ENCODE assay signal across 21 cellular contexts in the genomic region with DNA sequence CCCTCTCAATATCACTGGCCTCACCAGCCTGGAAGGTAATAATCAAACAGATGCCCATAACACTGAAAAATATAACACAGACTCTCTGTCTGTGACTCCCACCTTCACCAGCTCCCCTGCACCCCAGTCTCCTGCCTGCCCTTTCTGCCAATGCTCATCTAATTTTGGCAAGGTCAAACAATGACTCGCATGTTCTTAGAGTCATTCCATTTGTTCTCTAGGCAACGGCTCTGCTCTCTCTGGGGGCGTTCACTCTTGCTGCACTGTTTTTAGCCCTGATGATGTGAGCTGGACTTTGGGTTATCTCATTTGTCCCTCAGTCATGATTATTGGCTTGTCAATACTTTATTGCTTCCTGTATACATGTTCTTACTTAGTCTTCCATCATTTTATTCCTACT.
DNase-seq lines count a peak whose midpoint lies in the region; ATAC-seq, FAIRE-seq and TF ChIP-seq lines count a peak whose summit lies in the region.
"Had no signal": no experiment of that assay in that cellular context is flagged by ENCODE, and none has a peak within 500 bp of the region (broad histone marks: within the 10 kb centered on the region; RNA-seq: fewer than 3 reads in every experiment).

No MANE protein-coding gene starts in this region.

- H2BK20ac ChIP-seq in H1 (ENCODE audit: low read length), result no peak overlapping the region

- CTCF ChIA-PET in H1 (lab: Charles Lee; ENCODE audit: partially characterized antibody), result interaction anchor here (0.7 to 1.9 kb wide), 2 partner anchors 11 to 199 kb away, joined by 4 read pairs; no protein-coding TSS in a partner anchor

- no peak overlapping the region for H3K27ac ChIP-seq in H1 (ENCODE audit: low read depth, low read length)
- no peak overlapping the region for H3K27ac ChIP-seq in aorta (ENCODE audit: low read depth in 1 of 2, low read length in 2 of 2)
- H3K27ac ChIP-seq: 22Rv1, foreskin keratinocyte, heart left ventricle, lower lobe of right lung had no signal

- DNase-seq in DMS 273 (lab: John Stamatoyannopoulos, UW; ENCODE audit: unreplicated experiment), result peak; percentile 29
- no peak for DNase-seq in DMS 273 treated with DMSO at 0.1 percent for 48 hours (lab: John Stamatoyannopoulos, UW)
- peak; percentile 11 for DNase-seq in MG63
- DNase-seq in H1 (ENCODE audit: low read depth in 1 of 2, low spot score in 2 of 2), result no peak
- DNase-seq in myocyte (ENCODE audit: low read depth), result peak; percentile 7
- DNase-seq in aorta, result no peak
- no peak for DNase-seq in GOT3 (lab: John Stamatoyannopoulos, UW)
- DNase-seq in activated CD4-positive, alpha-beta T cell treated with anti-CD3 and anti-CD28 coated beads for 4 hours, result no peak
- DNase-seq: activated CD4-positive, alpha-beta T cell treated with anti-CD3 and anti-CD28 coated beads, Interleukin-2, amount 50 U/mL, for 48 hours; activated gamma-delta T cell treated with Interleukin-2 at 50 U/mL for 16 hours; activated naive CD8-positive, alpha-beta T cell treated with anti-CD3 and anti-CD28 coated beads, Interleukin-2, amount 10 ng/mL, durations not matched to agents 7 days and 5 days; activated T-cell treated with anti-CD3 and anti-CD28 coated beads, Interleukin-2, amount 50 U/mL, for 48 hours; caudate nucleus; foreskin keratinocyte; heart left ventricle; lower lobe of right lung; small intestine; stimulated activated naive CD4-positive, alpha-beta T cell treated with Interleukin-2 at 50 U/mL for 16 hours had no signal

- no peak overlapping the region for H4K91ac ChIP-seq in H1 (replicated peaks; ENCODE audit: insufficient read length, low read length)

- no peak overlapping the region for H3K18ac ChIP-seq in H1 (ENCODE audit: extremely low read depth, low read length)

- peaks cover 0 to 4% (median 2%) of the 10 kb centered on the region in 4 experiments; a peak in 3 of 7 replicates for H3K4me1 ChIP-seq in H1 (replicated peaks in 1 of 4; ENCODE audit: control insufficient read depth in 3 of 4, insufficient read depth in 4 of 4, low read length in 3 of 4)
- no peaks in the 10 kb centered on the region for H3K4me1 ChIP-seq in aorta (ENCODE audit: control insufficient read depth in 1 of 2, insufficient read depth in 2 of 2, low read length in 2 of 2)
- H3K4me1 ChIP-seq: foreskin keratinocyte, heart left ventricle, lower lobe of right lung had no signal

- no peak for TF ChIP-seq CTCF in H1 (IDR thresholded peaks at IDR 0.05; ENCODE audit: control extremely low read depth in 1 of 3, insufficient read depth in 1 of 3, low read depth in 1 of 3, low read length in 3 of 3)

- 85% methylated on average over 3 of the region's 3 CpGs; no CpG with 5 or more reads in 1 of the 2 experiments for WGBS in H1 (ENCODE audit: extremely low coverage in 1 of 2, insufficient coverage in 1 of 2, insufficient read length in 1 of 2, insufficient replicate concordance in 2 of 2, low coverage in 1 of 2, low lambda C conversion rate in 2 of 2, missing lambda C conversion rate in 1 of 2), 2 experiments
- WGBS in aorta, 2 donors, result 14 to 15% methylated on average over 3 of the region's 3 CpGs

- no peaks in the 10 kb centered on the region for H3K36me3 ChIP-seq in MG63
- no peaks in the 10 kb centered on the region for H3K36me3 ChIP-seq in H1 (ENCODE audit: control insufficient read depth in 2 of 4, insufficient read depth in 4 of 4, low read length in 3 of 4)
- H3K36me3 ChIP-seq in aorta (ENCODE audit: control insufficient read depth in 1 of 2, insufficient read depth in 2 of 2, low read length in 1 of 2), result no peaks in the 10 kb centered on the region
- H3K36me3 ChIP-seq: heart left ventricle, lower lobe of right lung had no signal

- H3K56ac ChIP-seq in H1 (replicated peaks; ENCODE audit: insufficient read length, low read depth, low read length), result no peak overlapping the region

- no peak for TF ChIP-seq RAD21 in H1 (IDR thresholded peaks at IDR 0.05 in 1 of 2, conservative IDR thresholded peaks at IDR 0.05 in 1 of 2; ENCODE audit: low read depth in 2 of 2, low read length in 2 of 2)

- H4K20me1 ChIP-seq in H1 (replicated peaks in 1 of 2; ENCODE audit: control insufficient read depth in 1 of 2, insufficient read depth in 2 of 2, low read length in 2 of 2), result no peaks in the 10 kb centered on the region

- no peaks in the 10 kb centered on the region for H3K23me2 ChIP-seq in H1 (ENCODE audit: low read depth, low read length)

- H3K27me3 ChIP-seq in MG63 (no peaks in the 10 kb centered on the region), H1 (replicated peaks in 1 of 4; ENCODE audit: control insufficient read depth in 3 of 4, extremely low read depth in 1 of 4, insufficient read depth in 3 of 4, low read length in 3 of 4) (no peaks in the 10 kb centered on the region), aorta (ENCODE audit: control insufficient read depth in 1 of 2, insufficient read depth in 2 of 2, low read length in 1 of 2) (no peaks in the 10 kb centered on the region)
- H3K27me3 ChIP-seq: foreskin keratinocyte, heart left ventricle had no signal

- H3K9ac ChIP-seq in H1 (replicated peaks in 1 of 4; ENCODE audit: extremely low read depth in 1 of 4, low read depth in 3 of 4, low read length in 3 of 4), result no peak overlapping the region

- no peak overlapping the region for H3K4me2 ChIP-seq in H1 (ENCODE audit: insufficient read depth in 1 of 2, low read depth in 2 of 2, low read length in 2 of 2)

- H3K4ac ChIP-seq in H1 (replicated peaks; ENCODE audit: insufficient read length, low read depth, low read length), result no peak overlapping the region

- H3K14ac ChIP-seq in H1 (ENCODE audit: insufficient read length), result no peak overlapping the region

- FAIRE-seq in H1 (lab: Jason Lieb, UNC), result no peak
- FAIRE-seq: small intestine, TTC549 had no signal

- H2AK5ac ChIP-seq in H1 (ENCODE audit: low read depth, low read length), result no peak overlapping the region

- no peak overlapping the region for H2BK12ac ChIP-seq in H1 (ENCODE audit: low read depth, low read length)

- no peak overlapping the region for H2BK120ac ChIP-seq in H1 (replicated peaks; ENCODE audit: low read depth, low read length)

- no peak overlapping the region for H2BK5ac ChIP-seq in H1 (ENCODE audit: low read depth, low read length)

- no peak for TF ChIP-seq EP300 in H1 (IDR thresholded peaks at IDR 0.05; ENCODE audit: borderline replicate concordance in 1 of 2, low read depth in 2 of 2, low read length in 2 of 2)

- no peak overlapping the region for H4K5ac ChIP-seq in H1 (ENCODE audit: insufficient read length, low read depth, low read length)

- POLR2A ChIA-PET in H1 (lab: Charles Lee; ENCODE audit: partially characterized antibody), result no interaction called here

- no peak for ATAC-seq in aorta (ENCODE audit: low FRiP score)
- ATAC-seq: activated CD4-positive, CD25-positive, alpha-beta regulatory T cell treated with anti-CD3 and anti-CD28 coated beads, Interleukin-2, amount 50 U/mL, for 24 hours; foreskin keratinocyte; heart left ventricle; lower lobe of right lung had no signal

- no peak overlapping the region for H2BK15ac ChIP-seq in H1 (ENCODE audit: low read length)

- H3K23ac ChIP-seq in H1 (ENCODE audit: insufficient read length), result no peak overlapping the region

- H4K8ac ChIP-seq in H1 (ENCODE audit: extremely low read depth, insufficient read depth, low read length), result no peak overlapping the region

- H3K9me3 ChIP-seq in MG63, result no peaks in the 10 kb centered on the region
- H3K9me3 ChIP-seq in H1 (ENCODE audit: insufficient read depth in 2 of 2, low read depth in 1 of 2, low read length in 1 of 2), result no peaks in the 10 kb centered on the region
- no peaks in the 10 kb centered on the region for H3K9me3 ChIP-seq in aorta (ENCODE audit: control insufficient read depth, low read length)
- H3K9me3 ChIP-seq: lower lobe of right lung had no signal

- H3K79me2 ChIP-seq in H1 (ENCODE audit: control insufficient read depth in 1 of 2, insufficient read depth in 2 of 2, low read length in 2 of 2), result no peaks in the 10 kb centered on the region

- H2AFZ ChIP-seq in H1 (ENCODE audit: low read length), result no peak overlapping the region

- H3K4me3 ChIP-seq in MG63, result no peak overlapping the region
- no peak overlapping the region for H3K4me3 ChIP-seq in H1 (ENCODE audit: extremely low read depth in 1 of 4, insufficient read depth in 2 of 4, low read depth in 3 of 4, low read length in 4 of 4)
- no peak overlapping the region for H3K4me3 ChIP-seq in aorta (ENCODE audit: low read length in 2 of 2)
- H3K4me3 ChIP-seq: heart left ventricle, lower lobe of right lung had no signal

- intact Hi-C loops in aorta (cut with DNase I), result no loop called here

- no peaks in the 10 kb centered on the region for H3K79me1 ChIP-seq in H1 (ENCODE audit: low read depth, low read length)

- TF ChIP-seq POLR2A in H1 (IDR thresholded peaks at IDR 0.05; ENCODE audit: control extremely low read depth in 1 of 2, low read depth in 2 of 2, low read length in 2 of 2), result no peak

TF ChIP-seq in H1, 55 proteins besides CTCF, POLR2A, EP300 and RAD21:
- no peak for TF ChIP-seq KDM5A (IDR thresholded peaks at IDR 0.05; ENCODE audit: low read length)
- peak; percentile 67; the same call in 1 of the 2 replicates for TF ChIP-seq BACH1 (IDR thresholded peaks at IDR 0.05; ENCODE audit: low read length)
- TF ChIP-seq SP1 (IDR thresholded peaks at IDR 0.05; ENCODE audit: low read depth, low read length), result no peak
- 0 out of 2 replicates have a peak, but pooled peaks have one; percentile 14 for TF ChIP-seq MAFK (IDR thresholded peaks at IDR 0.05; ENCODE audit: low read depth, low read length)
- TF ChIP-seq GTF2F1 (IDR thresholded peaks at IDR 0.05; ENCODE audit: borderline replicate concordance, low read depth, low read length), result no peak
- TF ChIP-seq TBP (IDR thresholded peaks at IDR 0.05; ENCODE audit: low read depth, low read length), result no peak

Comparison
In these comparisons a context has a peak if more than half of its experiments do, and no peak if none do; other contexts are left out.
1. DNase-seq: peak in DMS 273 (single experiment), MG63 (single experiment) and myocyte (single experiment); none in DMS 273 treated with DMSO at 0.1 percent for 48 hours (single experiment), H1 (0 of 2), aorta (0 of 2), GOT3 (single experiment) and activated CD4-positive, alpha-beta T cell treated with anti-CD3 and anti-CD28 coated beads for 4 hours (0 of 2).